In the genomic region with DNA sequence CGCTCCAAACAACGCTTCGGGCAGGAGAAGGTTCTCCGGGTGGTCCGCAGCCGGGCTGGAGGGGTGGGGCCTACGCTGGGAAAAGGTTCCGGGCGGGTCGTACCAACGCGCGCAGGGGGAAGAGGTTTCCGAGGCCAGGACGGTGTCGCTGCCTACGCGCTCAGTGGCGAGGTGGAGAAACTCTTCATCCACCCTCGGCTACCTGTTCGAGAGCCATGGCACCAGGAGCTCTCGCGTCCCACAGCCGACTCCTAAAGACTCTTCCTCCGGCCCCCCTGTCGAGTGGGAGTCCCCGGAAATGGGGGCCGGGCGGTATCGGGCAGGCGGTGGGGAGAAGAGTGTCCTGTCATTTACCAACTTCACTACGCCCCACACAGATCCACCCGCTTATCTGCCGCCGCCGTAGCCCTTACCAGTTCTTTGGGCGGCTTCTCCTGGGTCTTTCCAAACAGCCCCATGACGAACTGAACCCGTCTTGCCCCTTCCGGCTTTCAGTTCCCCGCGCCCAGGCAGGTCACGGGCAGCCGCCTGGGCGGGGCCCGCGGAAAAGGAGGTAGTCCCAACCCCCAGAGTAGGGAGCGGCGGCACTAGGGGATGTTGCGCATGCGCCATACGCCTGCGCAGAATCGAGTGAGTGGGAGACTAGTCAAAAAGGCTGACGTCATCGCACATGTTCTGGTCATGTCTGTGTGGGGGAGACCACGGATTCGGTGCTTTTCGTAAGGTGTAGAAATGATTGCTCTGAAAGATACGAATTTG, we compare ENCODE assay signal across 8 cellular contexts. TPM values are rescaled to one million over a fixed set of nuclear protein-coding genes. Genes with fewer than 3 reads are reported as not detected.
DNase-seq lines count a peak whose midpoint lies in the region; ATAC-seq, FAIRE-seq and TF ChIP-seq lines count a peak whose summit lies in the region.

Gene CHMP3 (minus strand): TSS at position 553 of the 759 bp plus-strand sequence. CDS start 95 bp downstream, at position 458.

- H3K36me3 ChIP-seq in adrenal gland (replicated peaks in 1 of 2) (no peaks in the 10 kb centered on the region), heart left ventricle (peaks cover 0 to 6% (median 0%) of the 10 kb centered on the region in 9 donors), upper lobe of left lung (peaks cover 0 to 6% (median 0%) of the 10 kb centered on the region in 4 donors)

- peak; percentile 98 for FAIRE-seq in GM12892 (lab: Jason Lieb, UNC)

- H3K4me1 ChIP-seq in adrenal gland (replicated peaks in 1 of 2) (peaks cover 15 to 36% of the 10 kb centered on the region in 2 donors), heart left ventricle (peaks cover 0 to 50% (median 29%) of the 10 kb centered on the region in 12 donors), upper lobe of left lung (peaks cover 16 to 27% (median 22%) of the 10 kb centered on the region in 4 donors)

- no peak for TF ChIP-seq CTCF in adrenal gland (IDR thresholded peaks at IDR 0.05)
- no peak for TF ChIP-seq CTCF in heart left ventricle (IDR thresholded peaks at IDR 0.05)
- TF ChIP-seq CTCF in upper lobe of left lung (IDR thresholded peaks at IDR 0.05), result peak in 2 of 6 experiments; percentile 6 to 21

- TF ChIP-seq POLR2A in GM12892 (IDR thresholded peaks at IDR 0.05; ENCODE audit: low read depth, low read length) (peak; percentile 94), adrenal gland (IDR thresholded peaks at IDR 0.05) (peak; percentile 41 to 78), heart left ventricle (IDR thresholded peaks at IDR 0.05) (peak in 1 of 2 donors; percentile 58), upper lobe of left lung (IDR thresholded peaks at IDR 0.05) (peak in 3 of 4 donors; percentile 62 to 93 (median 89))

- DNase-seq in GM12892 (ENCODE audit: insufficient read length), result peak; percentile 86
- peak; percentile 97 for DNase-seq in NCI-H146 (lab: John Stamatoyannopoulos, UW)
- DNase-seq in T-helper 1 cell, result peak; percentile 95 to 98 (median 95)
- DNase-seq in adrenal gland, result peak; percentile 95 to 98 (median 96)
- DNase-seq in heart left ventricle, result peak; percentile 96 to 99 (median 98)
- peak; percentile 89 to 99 (median 94) for DNase-seq in posterior cingulate gyrus
- DNase-seq in upper lobe of left lung, result peak; percentile 97

- no peaks in the 10 kb centered on the region for H3K9me3 ChIP-seq in adrenal gland (replicated peaks in 1 of 3)
- H3K9me3 ChIP-seq in heart left ventricle, result no peaks in the 10 kb centered on the region
- no peaks in the 10 kb centered on the region for H3K9me3 ChIP-seq in upper lobe of left lung

- ATAC-seq in HG02852 (IDR thresholded peaks at IDR 0.05; ENCODE audit: unreplicated experiment), result peak; percentile 90
- peak; percentile 97 to 99 (median 98) for ATAC-seq in heart left ventricle
- ATAC-seq in upper lobe of left lung (ENCODE audit: low FRiP score in 2 of 2), result peak; percentile 98

- peak within 1 kb of the TSS; percentile 98 to 100 (median 99) for H3K27ac ChIP-seq in adrenal gland
- H3K27ac ChIP-seq in heart left ventricle, result peak within 1 kb of the TSS; percentile 98 to 100 (median 99)
- H3K27ac ChIP-seq in upper lobe of left lung, result peak within 1 kb of the TSS; percentile 99 to 100 (median 100)

- H3K4me3 ChIP-seq in adrenal gland, result peak within 1 kb of the TSS; percentile 45 to 100 (median 84)
- peak within 1 kb of the TSS; percentile 67 to 97 (median 80) for H3K4me3 ChIP-seq in heart left ventricle
- H3K4me3 ChIP-seq in upper lobe of left lung, result peak within 1 kb of the TSS; percentile 64 to 71 (median 67)

- intact Hi-C loops in adrenal gland (cut with DNase I), result no loop called here
- intact Hi-C loops in heart left ventricle (cut with DNase I), result loop anchor here in 8 of 10 donors (2.0 to 10.0 kb wide), 11 partner anchors 34 to 341 kb away; partner anchors contain the start of genes RNF103 (in 5 of the 8) and KDM3A (in 3 of the 8)
- intact Hi-C loops in posterior cingulate gyrus (cut with DNase I), result loop anchor here (5.0 to 10.0 kb wide), 2 partner anchors 59 to 118 kb away; partner anchors contain the start of genes KDM3A and RNF103

- peak in 1 of 4 donors; percentile 32 for TF ChIP-seq EP300 in upper lobe of left lung (IDR thresholded peaks at IDR 0.05)

- H3K27me3 ChIP-seq in adrenal gland, result no peaks in the 10 kb centered on the region
- H3K27me3 ChIP-seq in heart left ventricle, result no peaks in the 10 kb centered on the region
- H3K27me3 ChIP-seq in upper lobe of left lung, result no peaks in the 10 kb centered on the region

- 0% methylated on average over 29 to 60 of the region's 60 CpGs for WGBS in adrenal gland, 4 donors
- WGBS in heart left ventricle, 4 donors, result 0 to 2% (median 0%) methylated on average over 27 to 60 of the region's 60 CpGs
- WGBS in upper lobe of left lung, 2 donors, result 0 to 1% methylated on average over 25 to 56 of the region's 60 CpGs

RNA-seq across cellular contexts. Expression of gene CHMP3, which starts in this region (rescaled TPM):
- polyA plus RNA-seq in GM12892 (2012; ENCODE audit: missing spikeins), result 28.7 TPM
- total RNA-seq in adrenal gland (100 to 1,000 TPM in 4 of 8 donors, 10 to 100 TPM in 4; 60.7 to 138 (median 102) TPM), heart left ventricle (100 to 1,000 TPM in 7 of 9 donors, 10 to 100 TPM in 2; 75.4 to 178 (median 145) TPM), upper lobe of left lung (100 to 1,000 TPM in 3 of 6 donors, 10 to 100 TPM in 3; 68.1 to 176 (median 106) TPM)
- polyA plus RNA-seq in adrenal gland (100 to 1,000 TPM in 1 of 3 donors, 10 to 100 TPM in 2; 26.1 to 203 (median 47.9) TPM), heart left ventricle (100 to 1,000 TPM in 1 of 2 donors, 10 to 100 TPM in 1; 50.0 to 120 TPM)

Comparison
In these comparisons a context has a peak if more than half of its experiments do, and no peak if none do; other contexts are left out.
1. Peak in every context shown above with its lines: DNase-seq, ATAC-seq, H3K4me3 ChIP-seq and H3K27ac ChIP-seq.
2. intact Hi-C loops: an anchor here in heart left ventricle (2.0 to 10.0 kb wide) and posterior cingulate gyrus (5.0 to 10.0 kb wide); none called in adrenal gland.